Comparison of ENCODE assay signal across 1 cellular context in genomic region chr15:70094690-70095311, GRCh38.
A peak's percentile ranks its signal among the peaks of the same experiment; 100 is the strongest.
TF ChIP-seq lines count a peak whose summit lies in the region.

No MANE protein-coding gene starts in this region.

TF ChIP-seq in HepG2, 621 proteins besides CTCF, POLR2A, EP300 and RAD21 (continued from another document):
- TF ChIP-seq PHF21A (CRISPR knock-in tag; IDR thresholded peaks at IDR 0.05) (no peak), ZFP36L2 (CRISPR knock-in tag; IDR thresholded peaks at IDR 0.05) (no peak), MTERF4 (CRISPR knock-in tag; IDR thresholded peaks at IDR 0.05) (no peak), TFDP1 (CRISPR knock-in tag; IDR thresholded peaks at IDR 0.05; ENCODE audit: borderline replicate concordance) (0 out of 2 replicates have a peak, but pooled peaks have one; percentile 32), ZMAT3 (CRISPR knock-in tag; conservative IDR thresholded peaks at IDR 0.05) (no peak), ZNF354B (CRISPR knock-in tag; IDR thresholded peaks at IDR 0.05) (no peak), NR3C1 (CRISPR knock-in tag; IDR thresholded peaks at IDR 0.05) (no peak), ZNF609 (CRISPR knock-in tag; IDR thresholded peaks at IDR 0.05; ENCODE audit: borderline replicate concordance) (peak; percentile 83; the same call in 1 of the 2 replicates), RFXANK (CRISPR knock-in tag; IDR thresholded peaks at IDR 0.05) (no peak), HNRNPLL (IDR thresholded peaks at IDR 0.05; ENCODE audit: low read depth, low read length, poor library complexity, severe bottlenecking) (no peak), MYC (CRISPR knock-in tag; IDR thresholded peaks at IDR 0.05; ENCODE audit: borderline replicate concordance) (no peak), ZNF12 (CRISPR knock-in tag; IDR thresholded peaks at IDR 0.05) (no peak), NFRKB (IDR thresholded peaks at IDR 0.05) (no peak), ZC3H13 (CRISPR knock-in tag; IDR thresholded peaks at IDR 0.05) (0 out of 2 replicates have a peak, but pooled peaks have one; percentile 13), PAX8 (CRISPR knock-in tag; IDR thresholded peaks at IDR 0.05; ENCODE audit: borderline replicate concordance) (no peak), ZFYVE20 (CRISPR knock-in tag; IDR thresholded peaks at IDR 0.05; ENCODE audit: borderline replicate concordance, low read depth) (no peak)
